Comparison of ENCODE assay signal across 10 cellular contexts in the genomic region with DNA sequence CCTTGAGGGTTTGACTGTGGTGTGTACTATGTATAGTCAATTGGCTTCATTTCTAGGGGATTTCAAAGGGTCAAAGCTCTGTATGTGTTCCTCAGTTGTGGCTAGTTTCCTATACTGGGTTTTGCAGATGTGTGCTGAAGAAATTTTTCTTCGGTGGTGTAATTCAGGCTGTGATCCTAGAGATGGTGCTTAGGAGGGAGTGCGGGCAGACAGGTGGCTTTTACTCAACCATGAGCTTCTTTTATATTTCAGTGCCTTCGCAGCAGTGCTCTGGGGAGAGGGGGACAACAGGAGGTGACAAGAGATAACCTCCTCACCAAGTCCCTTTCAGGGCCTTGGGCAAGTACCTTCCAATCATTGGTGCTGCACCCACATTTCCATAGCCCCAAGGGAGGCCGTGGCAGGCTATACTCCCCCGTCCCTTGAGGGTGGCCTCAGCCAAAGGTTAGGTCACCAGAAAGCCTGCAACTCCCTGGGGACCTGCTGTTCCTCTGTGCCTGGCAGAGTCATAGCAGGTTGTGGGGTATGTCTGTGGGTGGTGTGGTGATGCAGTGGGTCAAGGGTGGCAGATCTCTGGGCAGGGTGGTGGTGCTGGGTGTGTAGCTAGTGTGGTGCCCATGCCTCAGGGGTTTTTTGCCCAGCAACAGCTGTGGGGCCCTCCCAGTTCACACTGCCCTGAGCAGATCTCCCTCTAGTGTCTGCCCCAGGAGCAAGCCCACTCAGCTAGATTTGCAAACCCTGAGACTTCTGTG. TPM values are rescaled to one million over a fixed set of nuclear protein-coding genes. Genes with fewer than 3 reads are reported as not detected.
DNase-seq lines count a peak whose midpoint lies in the region; ATAC-seq and TF ChIP-seq lines count a peak whose summit lies in the region.
"Had no signal": no experiment of that assay in that cellular context is flagged by ENCODE, and none has a peak within 500 bp of the region (broad histone marks: within the 10 kb centered on the region; RNA-seq: fewer than 3 reads in every experiment).

No MANE protein-coding gene starts in this region.

- H3K4me3 ChIP-seq in OCI-LY3 (ENCODE audit: low read length) (no peak overlapping the region), coronary artery (no peak overlapping the region)

- no peaks in the 10 kb centered on the region for H3K79me2 ChIP-seq in OCI-LY3 (ENCODE audit: low read length)

- intact Hi-C loops in left ventricle myocardium superior (cut with micrococcal nuclease) = no loop called here

- H3K4me1 ChIP-seq in OCI-LY3 (ENCODE audit: low read length) = peaks cover 27% of the 10 kb centered on the region

- H4K20me1 ChIP-seq in OCI-LY3 (ENCODE audit: insufficient read depth, low read length) = no peaks in the 10 kb centered on the region

- no peak overlapping the region for H3K27ac ChIP-seq in OCI-LY3 (ENCODE audit: low read length)
- H3K27ac ChIP-seq in coronary artery = no peak overlapping the region
- H3K27ac ChIP-seq: epithelial cell of prostate had no signal

- no peak overlapping the region for H3K9ac ChIP-seq in OCI-LY3 (ENCODE audit: low read length)

- peak; percentile 56 for ATAC-seq in GM19351 (IDR thresholded peaks at IDR 0.05; ENCODE audit: unreplicated experiment)
- ATAC-seq in HG02885 (IDR thresholded peaks at IDR 0.05; ENCODE audit: poor library complexity, unreplicated experiment) = peak; percentile 72
- ATAC-seq in left ventricle myocardium superior = no peak

- TF ChIP-seq CTCF in GM10266 (IDR thresholded peaks at IDR 0.05; ENCODE audit: control insufficient read depth, insufficient read depth, low read depth, missing control alignments) (peak; percentile 47), OCI-LY3 (IDR thresholded peaks at IDR 0.05; ENCODE audit: low read depth, low read length) (peak; percentile 37; the same call in 1 of the 2 replicates), coronary artery (IDR thresholded peaks at IDR 0.05) (no peak)

- no peaks in the 10 kb centered on the region for H3K9me3 ChIP-seq in OCI-LY3 (ENCODE audit: insufficient read depth, low read length)

- no peak overlapping the region for H2AFZ ChIP-seq in OCI-LY3 (ENCODE audit: low read depth, low read length)

- no peaks in the 10 kb centered on the region for H3K36me3 ChIP-seq in OCI-LY3 (replicated peaks; ENCODE audit: low read depth, low read length)

- peaks cover 10% of the 10 kb centered on the region; the same call in 1 of the 2 replicates for H3K27me3 ChIP-seq in OCI-LY3 (ENCODE audit: low read depth, low read length)

- DNase-seq in GM10266 (ENCODE audit: extremely low spot score) (peak; percentile 29), coronary artery (ENCODE audit: low spot score) (no peak), D341Med (ENCODE audit: low spot score) (no peak), left ventricle myocardium superior (no peak), SIG-M5 (lab: John Stamatoyannopoulos, UW) (no peak)
- DNase-seq: activated CD4-positive, CD25-positive, alpha-beta regulatory T cell had no signal

- H3K4me2 ChIP-seq in OCI-LY3 (ENCODE audit: low read length) = peak overlapping the region; percentile 42

RNA-seq across cellular contexts. Expression of a gene that starts 37.0 kb away (rescaled TPM):
- 8.9 TPM for total RNA-seq in left ventricle myocardium superior
